23 cellular contexts compared by ENCODE assay signal in the genomic region with DNA sequence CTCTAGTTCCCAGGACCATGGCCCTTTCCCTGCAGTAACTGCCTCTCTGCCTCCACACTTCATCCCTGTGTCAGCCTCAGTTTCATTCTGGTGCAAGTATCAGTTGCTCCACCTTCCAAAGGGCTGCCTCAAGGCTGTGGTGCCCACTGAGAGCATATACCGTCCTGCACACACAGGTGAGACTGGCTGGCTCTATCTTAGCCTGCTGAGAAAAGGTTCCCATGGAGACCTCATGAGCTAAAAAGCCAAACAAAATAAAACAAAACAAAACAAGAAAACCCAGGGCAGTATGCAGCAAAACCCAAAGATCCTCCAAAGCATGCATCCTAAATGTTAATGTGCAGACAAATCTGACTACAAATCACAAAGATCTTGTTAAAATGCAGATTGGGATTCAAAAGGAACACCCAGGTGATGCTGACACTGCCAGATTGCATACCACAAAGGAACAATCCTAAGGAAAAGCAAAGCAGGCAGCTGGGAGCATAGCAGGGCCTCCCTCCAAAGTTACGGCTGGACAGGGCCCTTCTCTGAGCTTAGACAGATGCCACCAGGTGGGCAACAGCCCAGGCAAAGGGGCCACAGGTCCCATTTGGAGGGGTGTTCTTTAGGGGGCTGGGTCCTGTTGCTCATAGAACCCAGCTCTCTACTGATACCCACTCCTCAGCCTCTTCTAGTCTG.
A peak's percentile ranks its signal among the peaks of the same experiment; 100 is the strongest.
DNase-seq lines count a peak whose midpoint lies in the region; ATAC-seq, FAIRE-seq and TF ChIP-seq lines count a peak whose summit lies in the region.
"Had no signal": no experiment of that assay in that cellular context is flagged by ENCODE, and none has a peak within 500 bp of the region (broad histone marks: within the 10 kb centered on the region; RNA-seq: fewer than 3 reads in every experiment).

No MANE protein-coding gene starts in this region.

- no peak overlapping the region for H3K9ac ChIP-seq in OCI-LY3 (ENCODE audit: low read length)

- H3K9me3 ChIP-seq in OCI-LY3 (ENCODE audit: insufficient read depth, low read length) (peaks cover 5% of the 10 kb centered on the region), pancreas (peaks cover 0 to 2% (median 0%) of the 10 kb centered on the region in 4 donors)
- H3K9me3 ChIP-seq: SJSA1 had no signal

- no peaks in the 10 kb centered on the region for H3K27me3 ChIP-seq in OCI-LY3 (ENCODE audit: low read depth, low read length)
- no peaks in the 10 kb centered on the region for H3K27me3 ChIP-seq in pancreas
- H3K27me3 ChIP-seq: SJSA1 had no signal

- TF ChIP-seq CTCF in OCI-LY3 (IDR thresholded peaks at IDR 0.05; ENCODE audit: low read depth, low read length) (no peak), pancreas (IDR thresholded peaks at IDR 0.05) (no peak)

- H3K4me1 ChIP-seq in OCI-LY3 (ENCODE audit: low read length) (peaks cover 32% of the 10 kb centered on the region), pancreas (peaks cover 7 to 21% (median 10%) of the 10 kb centered on the region in 3 donors)
- H3K4me1 ChIP-seq: Caco-2, SJSA1 had no signal

- H3K79me2 ChIP-seq in OCI-LY3 (ENCODE audit: low read length): no peaks in the 10 kb centered on the region

- DNase-seq in GM19239 (ENCODE audit: insufficient read length, low spot score): no peak
- no peak for DNase-seq in pancreas
- DNase-seq in Ammon's horn (ENCODE audit: low spot score): no peak
- DNase-seq in islet precursor cell: no peak
- DNase-seq in NCI-H446 treated with DMSO at 0.1 percent for 48 hours (lab: John Stamatoyannopoulos, UW): no peak
- DNase-seq: Caco-2; CD8-positive, alpha-beta T cell; KBM-7; NCI-H1105 treated with DMSO at 0.1 percent for 48 hours; NCI-H146; NCI-H1930; NCI-H2107; NCI-H524 treated with DMSO at 0.1 percent for 48 hours; PC-3; Right ventricle myocardium superior; T-cell had no signal

- no peak overlapping the region for H3K27ac ChIP-seq in OCI-LY3 (ENCODE audit: low read length)
- H3K27ac ChIP-seq in pancreas: peak overlapping the region in 2 of 4 donors; percentile 68 to 82
- H3K27ac ChIP-seq: C4-2B, SJSA1 had no signal

- intact Hi-C loops in pancreas (cut with DNase I): no loop called here

- peak; percentile 8 for ATAC-seq in HG02678 (IDR thresholded peaks at IDR 0.05; ENCODE audit: unreplicated experiment)
- ATAC-seq in pancreas: peak; percentile 61 to 75 (median 68)
- ATAC-seq: CD8-positive, alpha-beta T cell; PC-3; T-cell had no signal

- H3K36me3 ChIP-seq in OCI-LY3 (replicated peaks; ENCODE audit: low read depth, low read length) (peaks cover 5% of the 10 kb centered on the region), pancreas (no peaks in the 10 kb centered on the region)
- H3K36me3 ChIP-seq: SJSA1 had no signal

- H3K4me2 ChIP-seq in OCI-LY3 (ENCODE audit: low read length): peak overlapping the region; percentile 26

- H2AFZ ChIP-seq in OCI-LY3 (ENCODE audit: low read depth, low read length): no peak overlapping the region

- FAIRE-seq in GM19239 (lab: Jason Lieb, UNC) (peak; percentile 42), pancreas (lab: Jason Lieb, UNC) (no peak)
- FAIRE-seq: G401.6, H1, HTR-8/SVneo had no signal

- H3K4me3 ChIP-seq in OCI-LY3 (ENCODE audit: low read length) (no peak overlapping the region), pancreas (no peak overlapping the region)
- H3K4me3 ChIP-seq: SJSA1 had no signal

- no peaks in the 10 kb centered on the region for H4K20me1 ChIP-seq in OCI-LY3 (ENCODE audit: insufficient read depth, low read length)

- 51 to 63% methylated on average over 2 of the region's 2 CpGs for WGBS in pancreas, 2 donors
